Comparison of ENCODE assay signal across 8 cellular contexts in genomic region chr17:68435876-68436842, GRCh38.
DNase-seq lines count a peak whose midpoint lies in the region; ATAC-seq and TF ChIP-seq lines count a peak whose summit lies in the region.

No MANE protein-coding gene starts in this region.

- ATAC-seq in HG02885 (IDR thresholded peaks at IDR 0.05; ENCODE audit: poor library complexity, unreplicated experiment), result peak; percentile 52
- no peak for ATAC-seq in HG03457 (IDR thresholded peaks at IDR 0.05; ENCODE audit: unreplicated experiment)

- TF ChIP-seq CTCF in cardiac fibroblast (IDR thresholded peaks at IDR 0.05; ENCODE audit: low read depth, low read length), result peak; percentile 96

- DNase-seq in GDM1 (lab: John Stamatoyannopoulos, UW) (peak; percentile 72), NCI-H345 (lab: John Stamatoyannopoulos, UW) (peak; percentile 73), cardiac fibroblast (ENCODE audit: low read depth in 2 of 2) (peak; percentile 85), kidney glomerular epithelial cell (lab: John Stamatoyannopoulos, UW) (peak; percentile 45)
- DNase-seq in activated CD4-positive, CD25-positive, alpha-beta regulatory T cell (lab: John Stamatoyannopoulos, UW), result peak; percentile 68 to 78 (median 70)
- peak; percentile 88 for DNase-seq in stimulated activated CD4-positive, alpha-beta T cell treated with anti-CD3 and anti-CD28 coated beads, Interleukin-4, amount 100 ng/mL, for 24 hours

- no peak overlapping the region for H3K4me3 ChIP-seq in cardiac fibroblast (replicated peaks in 1 of 2; ENCODE audit: low read depth in 2 of 2, low read length in 2 of 2)
